ENCODE assay signal across 26 cellular contexts in the genomic region with DNA sequence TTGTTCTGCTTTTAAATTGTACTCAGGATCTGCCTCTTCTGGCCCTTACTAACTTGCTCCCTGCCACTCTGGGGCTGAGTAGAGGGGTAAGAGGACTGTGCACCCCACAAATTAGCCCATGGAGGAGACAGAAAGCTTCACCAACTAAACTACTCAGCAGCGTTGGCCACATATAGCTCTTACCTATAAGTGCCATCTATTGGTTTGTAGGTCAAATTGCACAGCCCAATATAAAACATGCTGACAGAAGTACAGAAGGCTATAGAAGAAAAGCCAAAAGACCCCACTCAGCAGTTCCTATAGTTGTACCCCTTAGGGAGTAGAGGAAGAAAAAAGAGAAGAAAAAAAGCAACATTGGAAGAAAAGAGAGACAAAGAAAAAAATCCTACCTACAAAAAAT.
A peak's percentile ranks its signal among the peaks of the same experiment; 100 is the strongest.
DNase-seq lines count a peak whose midpoint lies in the region; ATAC-seq and TF ChIP-seq lines count a peak whose summit lies in the region.
"Had no signal": no experiment of that assay in that cellular context is flagged by ENCODE, and none has a peak within 500 bp of the region (broad histone marks: within the 10 kb centered on the region; RNA-seq: fewer than 3 reads in every experiment).

No MANE protein-coding gene starts in this region.

- no peaks in the 10 kb centered on the region for H3K79me2 ChIP-seq in OCI-LY7 (ENCODE audit: insufficient read depth, low read depth, low read length)

- peaks cover 25% of the 10 kb centered on the region for H3K9me3 Mint-ChIP-seq in progenitor cell of endocrine pancreas (ENCODE audit: low read depth)
- H3K9me3 Mint-ChIP-seq in stimulated activated memory B cell treated with anti-CD40 and anti-IgM and Interleukin-4, amounts not matched to agents 10 μg/mL and 1 μg/mL and 100 μg/mL, for 72 hours = no peaks in the 10 kb centered on the region
- H3K9me3 Mint-ChIP-seq: activated naive CD8-positive, alpha-beta T cell treated with anti-CD3 and anti-CD28 coated beads for 36 hours had no signal

- H3K27ac ChIP-seq in OCI-LY7 (ENCODE audit: low read depth, low read length, poor library complexity, severe bottlenecking) = no peak overlapping the region
- H3K27ac ChIP-seq in WERI-Rb-1 = no peak overlapping the region
- H3K27ac ChIP-seq: ascending aorta, cardiac muscle cell, coronary artery, esophagus muscularis mucosa, HL-60, testis had no signal

- H4K20me1 ChIP-seq in OCI-LY7 (ENCODE audit: insufficient read depth, low read length) = no peaks in the 10 kb centered on the region

- H3K9me3 ChIP-seq in OCI-LY7 (ENCODE audit: low read length) = no peaks in the 10 kb centered on the region
- no peaks in the 10 kb centered on the region for H3K9me3 ChIP-seq in WERI-Rb-1 (ENCODE audit: severe bottlenecking)
- H3K9me3 ChIP-seq: ascending aorta, esophagus muscularis mucosa, SK-N-SH, testis had no signal

- intact Hi-C loops in OCI-LY7 (cut with micrococcal nuclease; ENCODE audit: unreplicated experiment) = no loop called here

- H3K36me3 ChIP-seq in OCI-LY7 (ENCODE audit: insufficient read depth, low read length) (no peaks in the 10 kb centered on the region), WERI-Rb-1 (no peaks in the 10 kb centered on the region)
- H3K36me3 ChIP-seq: ascending aorta, cardiac muscle cell, esophagus muscularis mucosa had no signal

- no peaks in the 10 kb centered on the region for H3K4me1 ChIP-seq in OCI-LY7 (ENCODE audit: insufficient read depth, low read length, poor library complexity, severe bottlenecking)
- H3K4me1 ChIP-seq: ascending aorta, esophagus muscularis mucosa, testis had no signal

- peaks cover 7% of the 10 kb centered on the region for H3K27me3 ChIP-seq in WERI-Rb-1 (ENCODE audit: insufficient read depth, low read depth, severe bottlenecking)
- H3K27me3 ChIP-seq: ascending aorta, cardiac muscle cell, esophagus muscularis mucosa, testis had no signal

- H3K9me2 ChIP-seq in OCI-LY7 (ENCODE audit: insufficient read depth, low read length) = no peaks in the 10 kb centered on the region
- H3K9me2 ChIP-seq: SK-N-SH had no signal

- POLR2A ChIA-PET in OCI-LY7 (lab: Charles Lee) = no interaction called here

- no peak overlapping the region for H3K4me3 Mint-ChIP-seq in progenitor cell of endocrine pancreas (ENCODE audit: low read depth)
- H3K4me3 Mint-ChIP-seq in stimulated activated memory B cell treated with anti-CD40 and anti-IgM and Interleukin-4, amounts not matched to agents 10 μg/mL and 1 μg/mL and 100 μg/mL, for 72 hours = no peak overlapping the region
- H3K4me3 Mint-ChIP-seq: activated naive CD8-positive, alpha-beta T cell treated with anti-CD3 and anti-CD28 coated beads for 36 hours; activated T-helper 17 cell treated with anti-CD3 and anti-CD28 coated beads, Interleukin-2, amount 50 U/mL, for 72 hours; effector memory CD8-positive, alpha-beta T cell; memory B cell; T-helper 17 cell had no signal

- no peaks in the 10 kb centered on the region for H3K4me1 Mint-ChIP-seq in progenitor cell of endocrine pancreas (ENCODE audit: low read depth)
- no peaks in the 10 kb centered on the region for H3K4me1 Mint-ChIP-seq in stimulated activated memory B cell treated with anti-CD40 and anti-IgM and Interleukin-4, amounts not matched to agents 10 μg/mL and 1 μg/mL and 100 μg/mL, for 72 hours
- H3K4me1 Mint-ChIP-seq: activated naive CD8-positive, alpha-beta T cell treated with anti-CD3 and anti-CD28 coated beads for 36 hours; activated T-helper 17 cell treated with anti-CD3 and anti-CD28 coated beads, Interleukin-2, amount 50 U/mL, for 72 hours; memory B cell; T-helper 17 cell had no signal

- TF ChIP-seq CTCF in OCI-LY7 (conservative IDR thresholded peaks at IDR 0.05; ENCODE audit: low read length) (0 out of 2 replicates have a peak, but pooled peaks have one; percentile 18), WERI-Rb-1 (IDR thresholded peaks at IDR 0.05; ENCODE audit: low read depth, low read length) (0 out of 2 replicates have a peak, but pooled peaks have one; percentile 14), progenitor cell of endocrine pancreas (IDR thresholded peaks at IDR 0.05; ENCODE audit: unreplicated experiment) (peak; percentile 16)

- no peak overlapping the region for H3K4me2 ChIP-seq in OCI-LY7 (ENCODE audit: low read length)
- H3K4me2 ChIP-seq: SK-N-SH had no signal

- H3K36me3 Mint-ChIP-seq in progenitor cell of endocrine pancreas (ENCODE audit: insufficient read depth) = no peaks in the 10 kb centered on the region
- no peaks in the 10 kb centered on the region for H3K36me3 Mint-ChIP-seq in stimulated activated memory B cell treated with anti-CD40 and anti-IgM and Interleukin-4, amounts not matched to agents 10 μg/mL and 1 μg/mL and 100 μg/mL, for 72 hours
- H3K36me3 Mint-ChIP-seq: activated naive CD8-positive, alpha-beta T cell treated with anti-CD3 and anti-CD28 coated beads for 36 hours; memory B cell had no signal

- CTCF ChIA-PET in OCI-LY7 (lab: Charles Lee; ENCODE audit: unreplicated experiment) = no interaction called here

- BruUV-seq in OCI-LY7 (replicated peaks; lab: Mats Ljungman, UMichigan) = no TSS peak

- H2AFZ ChIP-seq in OCI-LY7 (ENCODE audit: low read length) = no peak overlapping the region

- no peak overlapping the region for H3K27ac Mint-ChIP-seq in progenitor cell of endocrine pancreas
- no peak overlapping the region for H3K27ac Mint-ChIP-seq in stimulated activated memory B cell treated with anti-CD40 and anti-IgM and Interleukin-4, amounts not matched to agents 10 μg/mL and 1 μg/mL and 100 μg/mL, for 72 hours
- H3K27ac Mint-ChIP-seq: activated naive CD8-positive, alpha-beta T cell treated with anti-CD3 and anti-CD28 coated beads for 36 hours; activated T-helper 17 cell treated with anti-CD3 and anti-CD28 coated beads, Interleukin-2, amount 50 U/mL, for 72 hours; effector memory CD8-positive, alpha-beta T cell; memory B cell; T-helper 17 cell had no signal

- ATAC-seq in HG03095 (IDR thresholded peaks at IDR 0.05; ENCODE audit: unreplicated experiment) = no peak
- no peak for ATAC-seq in stimulated activated memory B cell treated with anti-CD40 and anti-IgM and Interleukin-4, amounts not matched to agents 10 μg/mL and 1 μg/mL and 100 μg/mL, for 72 hours
- ATAC-seq: activated T-helper 17 cell treated with anti-CD3 and anti-CD28 coated beads, Interleukin-2, amount 50 U/mL, for 72 hours; effector memory CD8-positive, alpha-beta T cell; left colon; T-helper 17 cell had no signal

- H3K27me3 Mint-ChIP-seq in progenitor cell of endocrine pancreas = no peaks in the 10 kb centered on the region
- no peaks in the 10 kb centered on the region for H3K27me3 Mint-ChIP-seq in stimulated activated memory B cell treated with anti-CD40 and anti-IgM and Interleukin-4, amounts not matched to agents 10 μg/mL and 1 μg/mL and 100 μg/mL, for 72 hours
- H3K27me3 Mint-ChIP-seq: activated naive CD8-positive, alpha-beta T cell treated with anti-CD3 and anti-CD28 coated beads for 36 hours; activated T-helper 17 cell treated with anti-CD3 and anti-CD28 coated beads, Interleukin-2, amount 50 U/mL, for 72 hours; effector memory CD8-positive, alpha-beta T cell; memory B cell; T-helper 17 cell had no signal

- no peak overlapping the region for H3K4me3 ChIP-seq in OCI-LY7 (ENCODE audit: low read depth, low read length, poor library complexity, severe bottlenecking)
- H3K4me3 ChIP-seq in WERI-Rb-1 (ENCODE audit: low read depth, low read length) = no peak overlapping the region
- H3K4me3 ChIP-seq: ascending aorta, cardiac muscle cell, coronary artery, esophagus muscularis mucosa, testis had no signal

- DNase-seq in HCEC 1CT = peak; percentile 19
- no peak for DNase-seq in OCI-LY7 (ENCODE audit: low spot score)
- DNase-seq in WERI-Rb-1 = no peak
- DNase-seq in progenitor cell of endocrine pancreas (ENCODE audit: low spot score, unreplicated experiment) = no peak
- no peak for DNase-seq in NCI-H748 (lab: John Stamatoyannopoulos, UW; ENCODE audit: unreplicated experiment)
- DNase-seq: activated CD4-positive, alpha-beta T cell treated with anti-CD3 and anti-CD28 coated beads, Interleukin-2, amount 50 U/mL, for 48 hours; activated CD4-positive, CD25-positive, alpha-beta regulatory T cell; activated CD8-positive, alpha-beta memory T cell treated with anti-CD3 and anti-CD28 coated beads, Interleukin-2, amount 50 U/mL, for 48 hours; activated naive CD8-positive, alpha-beta T cell treated with anti-CD3 and anti-CD28 coated beads for 36 hours; effector memory CD8-positive, alpha-beta T cell; left colon; NCI-H1048; NCI-H187; SK-N-SH; stimulated activated naive CD4-positive, alpha-beta T cell treated with Interleukin-2 at 50 U/mL for 16 hours; T-helper 17 cell; testis had no signal
